In genomic region chr2:51297488-51297887, GRCh38 we compare ENCODE assay signal across 24 cellular contexts.
A peak's percentile ranks its signal among the peaks of the same experiment; 100 is the strongest.
DNase-seq lines count a peak whose midpoint lies in the region; ATAC-seq, FAIRE-seq and TF ChIP-seq lines count a peak whose summit lies in the region.
"Had no signal": no experiment of that assay in that cellular context is flagged by ENCODE, and none has a peak within 500 bp of the region (broad histone marks: within the 10 kb centered on the region; RNA-seq: fewer than 3 reads in every experiment).

No MANE protein-coding gene starts in this region.

- no peak overlapping the region for H2AFZ ChIP-seq in GM12878 (ENCODE audit: control insufficient read depth, low read depth, low read length)

- peak in 1 of 2 experiments; percentile 29; a peak in 1 of 4 replicates for TF ChIP-seq EP300 in GM12878 (IDR thresholded peaks at IDR 0.05; ENCODE audit: borderline replicate concordance in 1 of 2, control insufficient read depth in 1 of 2, low read depth in 2 of 2, low read length in 2 of 2)

- no peak for TF ChIP-seq POLR2A in GM12878 (IDR thresholded peaks at IDR 0.05; ENCODE audit: low read depth, low read length)

- CTCF ChIA-PET in GM12878 (lab: Yijun Ruan, JAX): no interaction called here

- H3K27me3 ChIP-seq in GM12878 (replicated peaks in 1 of 2; ENCODE audit: control insufficient read depth in 2 of 2, insufficient read depth in 2 of 2, low read length in 1 of 2): no peaks in the 10 kb centered on the region
- H3K27me3 ChIP-seq: ascending aorta, dorsolateral prefrontal cortex, Peyer's patch had no signal

- no peak overlapping the region for H3K27ac ChIP-seq in GM12878 (ENCODE audit: control insufficient read depth, insufficient read depth)
- H3K27ac ChIP-seq: ascending aorta, dorsolateral prefrontal cortex, Peyer's patch had no signal

- no peaks in the 10 kb centered on the region for H3K36me3 Mint-ChIP-seq in stimulated activated memory B cell treated with anti-CD40 and anti-IgM and Interleukin-4, amounts not matched to agents 10 μg/mL and 1 μg/mL and 100 μg/mL, for 72 hours
- H3K36me3 Mint-ChIP-seq: activated CD8-positive, alpha-beta memory T cell treated with anti-CD3 and anti-CD28 coated beads, Interleukin-2, amount 10 ng/mL, durations not matched to agents 7 days and 5 days; activated naive CD4-positive, alpha-beta T cell treated with anti-CD3 and anti-CD28 coated beads, Interleukin-2, amount 50 U/mL, for 24 hours had no signal

- H3K4me1 Mint-ChIP-seq in stimulated activated memory B cell treated with anti-CD40 and anti-IgM and Interleukin-4, amounts not matched to agents 10 μg/mL and 1 μg/mL and 100 μg/mL, for 72 hours: no peaks in the 10 kb centered on the region
- H3K4me1 Mint-ChIP-seq: activated CD4-positive, alpha-beta T cell treated with anti-CD3 and anti-CD28 coated beads, Interleukin-2, amount 10 ng/mL, durations not matched to agents 7 days and 5 days; activated CD8-positive, alpha-beta memory T cell treated with anti-CD3 and anti-CD28 coated beads, Interleukin-2, amount 10 ng/mL, durations not matched to agents 7 days and 5 days; activated naive CD4-positive, alpha-beta T cell treated with anti-CD3 and anti-CD28 coated beads, Interleukin-2, amount 50 U/mL, for 24 hours had no signal

- no peaks in the 10 kb centered on the region for H4K20me1 ChIP-seq in GM12878 (ENCODE audit: control insufficient read depth, insufficient read depth)

- no TSS peak for BruUV-seq in GM12878 (replicated peaks; lab: Mats Ljungman, UMichigan)

- peak; percentile 66 for ATAC-seq in GM21717 (IDR thresholded peaks at IDR 0.05; ENCODE audit: unreplicated experiment)
- ATAC-seq in HG03432 (IDR thresholded peaks at IDR 0.05; ENCODE audit: unreplicated experiment): peak; percentile 84
- peak; percentile 90 for ATAC-seq in GM12878
- peak; percentile 36 for ATAC-seq in stimulated activated memory B cell treated with anti-CD40 and anti-IgM and Interleukin-4, amounts not matched to agents 10 μg/mL and 1 μg/mL and 100 μg/mL, for 72 hours
- ATAC-seq: activated CD8-positive, alpha-beta memory T cell treated with anti-CD3 and anti-CD28 coated beads, Interleukin-2, amount 10 ng/mL, durations not matched to agents 7 days and 5 days had no signal

- no peak for FAIRE-seq in GM12878 (lab: Jason Lieb, UNC)
- FAIRE-seq: keratinocyte had no signal

- RAD21 ChIA-PET in GM12878 (lab: Charles Lee; ENCODE audit: unreplicated experiment): no interaction called here

- H3K4me2 ChIP-seq in GM12878 (ENCODE audit: control insufficient read depth, insufficient read depth): no peak overlapping the region

- no peaks in the 10 kb centered on the region for H3K9me3 ChIP-seq in GM12878 (replicated peaks; ENCODE audit: control insufficient read depth, insufficient read depth, low read length)
- H3K9me3 ChIP-seq: ascending aorta, Peyer's patch had no signal

- TF ChIP-seq CTCF in GM12878 (IDR thresholded peaks at IDR 0.05 in 2 of 3, conservative IDR thresholded peaks at IDR 0.05 in 1 of 3; ENCODE audit: control insufficient read depth in 2 of 3, extremely low read depth in 1 of 3, insufficient read depth in 1 of 3, low read depth in 3 of 3, low read length in 3 of 3): no peak

- H3K9ac ChIP-seq in GM12878 (ENCODE audit: control insufficient read depth, insufficient read depth, low read length): no peak overlapping the region

- H3K4me1 ChIP-seq in GM12878 (ENCODE audit: control insufficient read depth, insufficient read depth, low read length): no peaks in the 10 kb centered on the region
- H3K4me1 ChIP-seq: ascending aorta, Peyer's patch had no signal

- H3K36me3 ChIP-seq in GM12878 (ENCODE audit: control insufficient read depth in 2 of 2, insufficient read depth in 2 of 2, low read length in 1 of 2): no peaks in the 10 kb centered on the region
- H3K36me3 ChIP-seq: ascending aorta, Peyer's patch had no signal

- H3K79me2 ChIP-seq in GM12878 (ENCODE audit: control insufficient read depth, insufficient read depth, low read length): no peaks in the 10 kb centered on the region

- intact Hi-C loops in GM12878 (cut with micrococcal nuclease; ENCODE audit: unreplicated experiment): no loop called here

- TF ChIP-seq RAD21 in GM12878 (IDR thresholded peaks at IDR 0.05; ENCODE audit: insufficient read depth, low read depth, low read length): no peak

- WGBS in GM12878 (ENCODE audit: insufficient coverage, insufficient replicate concordance, low lambda C conversion rate, missing lambda C conversion rate): 38% methylated on average over 1 of the region's 1 CpG

- SMC1A ChIA-PET in GM12878 (lab: Charles Lee; ENCODE audit: uncharacterized antibody, unreplicated experiment): no interaction called here

- H3K27ac Mint-ChIP-seq in stimulated activated memory B cell treated with anti-CD40 and anti-IgM and Interleukin-4, amounts not matched to agents 10 μg/mL and 1 μg/mL and 100 μg/mL, for 72 hours: no peak overlapping the region
- H3K27ac Mint-ChIP-seq: activated CD4-positive, alpha-beta T cell treated with anti-CD3 and anti-CD28 coated beads, Interleukin-2, amount 10 ng/mL, durations not matched to agents 7 days and 5 days; activated CD8-positive, alpha-beta memory T cell treated with anti-CD3 and anti-CD28 coated beads, Interleukin-2, amount 10 ng/mL, durations not matched to agents 7 days and 5 days; activated naive CD4-positive, alpha-beta T cell treated with anti-CD3 and anti-CD28 coated beads, Interleukin-2, amount 50 U/mL, for 24 hours; nephron; stimulated activated naive CD8-positive, alpha-beta T cell treated with anti-CD3 and anti-CD28 coated beads, Interleukin-15, Interleukin-2, amounts not matched to agents 100 ng/mL and 50 ng/mL, for 24 hours had no signal

- H3K4me3 ChIP-seq in GM12878: no peak overlapping the region
- H3K4me3 ChIP-seq: ascending aorta, dorsolateral prefrontal cortex, Peyer's patch had no signal

- H3K27me3 Mint-ChIP-seq in stimulated activated memory B cell treated with anti-CD40 and anti-IgM and Interleukin-4, amounts not matched to agents 10 μg/mL and 1 μg/mL and 100 μg/mL, for 72 hours: no peaks in the 10 kb centered on the region
- H3K27me3 Mint-ChIP-seq: activated CD4-positive, alpha-beta T cell treated with anti-CD3 and anti-CD28 coated beads, Interleukin-2, amount 10 ng/mL, durations not matched to agents 7 days and 5 days; activated CD8-positive, alpha-beta memory T cell treated with anti-CD3 and anti-CD28 coated beads, Interleukin-2, amount 10 ng/mL, durations not matched to agents 7 days and 5 days; activated naive CD4-positive, alpha-beta T cell treated with anti-CD3 and anti-CD28 coated beads, Interleukin-2, amount 50 U/mL, for 24 hours; stimulated activated naive CD8-positive, alpha-beta T cell treated with anti-CD3 and anti-CD28 coated beads, Interleukin-15, Interleukin-2, amounts not matched to agents 100 ng/mL and 50 ng/mL, for 24 hours had no signal

- POLR2A ChIA-PET in GM12878 (lab: Charles Lee): no interaction called here

- no peak for DNase-seq in GM12878 (ENCODE audit: low read depth, low spot score)
- DNase-seq in NCI-H524 treated with DMSO at 0.1 percent for 48 hours (lab: John Stamatoyannopoulos, UW): no peak
- DNase-seq in iPS-NIHi7 (ENCODE audit: extremely low spot score): no peak
- no peak for DNase-seq in ureter (ENCODE audit: low spot score)
- no peak for DNase-seq in activated CD8-positive, alpha-beta memory T cell treated with anti-CD3 and anti-CD28 coated beads for 24 hours
- DNase-seq: activated CD4-positive, alpha-beta T cell treated with anti-CD3 and anti-CD28 coated beads, Interleukin-2, amount 10 ng/mL, durations not matched to agents 7 days and 5 days; activated CD8-positive, alpha-beta memory T cell treated with anti-CD3 and anti-CD28 coated beads, Interleukin-2, amount 10 ng/mL, durations not matched to agents 7 days and 5 days; Calu3; dorsolateral prefrontal cortex; HCEC 1CT; NCI-H1105; NCI-H187 treated with DMSO at 0.1 percent for 48 hours; Peyer's patch; SIG-M5; SW 1271; T1000 had no signal

- in situ Hi-C loops in GM12878 (cut with MboI): no loop called here

- H3K9me3 Mint-ChIP-seq in stimulated activated memory B cell treated with anti-CD40 and anti-IgM and Interleukin-4, amounts not matched to agents 10 μg/mL and 1 μg/mL and 100 μg/mL, for 72 hours: peaks cover 6% of the 10 kb centered on the region
- H3K9me3 Mint-ChIP-seq: nephron had no signal

- H3K4me3 Mint-ChIP-seq in stimulated activated memory B cell treated with anti-CD40 and anti-IgM and Interleukin-4, amounts not matched to agents 10 μg/mL and 1 μg/mL and 100 μg/mL, for 72 hours: no peak overlapping the region
- H3K4me3 Mint-ChIP-seq: activated CD4-positive, alpha-beta T cell treated with anti-CD3 and anti-CD28 coated beads, Interleukin-2, amount 10 ng/mL, durations not matched to agents 7 days and 5 days; activated CD8-positive, alpha-beta memory T cell treated with anti-CD3 and anti-CD28 coated beads, Interleukin-2, amount 10 ng/mL, durations not matched to agents 7 days and 5 days; activated naive CD4-positive, alpha-beta T cell treated with anti-CD3 and anti-CD28 coated beads, Interleukin-2, amount 50 U/mL, for 24 hours; nephron; stimulated activated naive CD8-positive, alpha-beta T cell treated with anti-CD3 and anti-CD28 coated beads, Interleukin-15, Interleukin-2, amounts not matched to agents 100 ng/mL and 50 ng/mL, for 24 hours had no signal

TF ChIP-seq in GM12878, 131 proteins besides CTCF, POLR2A, EP300 and RAD21 (continues in another document):
- TF ChIP-seq IKZF2 (IDR thresholded peaks at IDR 0.05): peak in 1 of 2 experiments; percentile 12; a peak in 2 of 4 replicates
- TF ChIP-seq SUZ12 (IDR thresholded peaks at IDR 0.05; ENCODE audit: unreplicated experiment): no peak
- peak; percentile 65; the same call in 1 of the 2 replicates for TF ChIP-seq RELB (IDR thresholded peaks at IDR 0.05; ENCODE audit: low read depth)
- peak; percentile 38; the same call in 1 of the 2 replicates for TF ChIP-seq IKZF1 (conservative IDR thresholded peaks at IDR 0.05)
- TF ChIP-seq BHLHE40 (IDR thresholded peaks at IDR 0.05; ENCODE audit: borderline replicate concordance in 1 of 2, low read depth in 2 of 2, low read length in 1 of 2): peak in 1 of 2 experiments; percentile 27; a peak in 1 of 4 replicates
- TF ChIP-seq ATF7 (IDR thresholded peaks at IDR 0.05; ENCODE audit: low read depth): peak; percentile 27; the same call in 1 of the 2 replicates
- no peak for TF ChIP-seq LARP7 (IDR thresholded peaks at IDR 0.05)
- peak; percentile 66; the same call in 1 of the 2 replicates for TF ChIP-seq RAD51 (IDR thresholded peaks at IDR 0.05)

Comparison
In these comparisons a context has a peak if more than half of its experiments do, and no peak if none do; other contexts are left out.
1. ATAC-seq: peak in every context shown above with its lines; median percentile 90 in GM12878; 84 in HG03432; 66 in GM21717; 36 in stimulated activated memory B cell treated with anti-CD40 and anti-IgM and Interleukin-4, amounts not matched to agents 10 μg/mL and 1 μg/mL and 100 μg/mL, for 72 hours.